In genomic region chr2:210531050-210531449, GRCh38 we compare ENCODE assay signal across 2 cellular contexts.
TF ChIP-seq lines count a peak whose summit lies in the region.

No MANE protein-coding gene starts in this region.

TF ChIP-seq in liver, 16 proteins besides CTCF, POLR2A, EP300 and RAD21:
- TF ChIP-seq HNF4A (conservative IDR thresholded peaks at IDR 0.05) (no peak), EGR1 (IDR thresholded peaks at IDR 0.05; ENCODE audit: low read depth in 2 of 2) (no peak), YY1 (IDR thresholded peaks at IDR 0.05) (peak; percentile 48), RXRA (IDR thresholded peaks at IDR 0.05) (peak in 1 of 2 donors; percentile 44), JUND (IDR thresholded peaks at IDR 0.05) (peak in 1 of 2 donors; percentile 11), FOXA1 (IDR thresholded peaks at IDR 0.05) (no peak)
- TF ChIP-seq, protein P1, sequence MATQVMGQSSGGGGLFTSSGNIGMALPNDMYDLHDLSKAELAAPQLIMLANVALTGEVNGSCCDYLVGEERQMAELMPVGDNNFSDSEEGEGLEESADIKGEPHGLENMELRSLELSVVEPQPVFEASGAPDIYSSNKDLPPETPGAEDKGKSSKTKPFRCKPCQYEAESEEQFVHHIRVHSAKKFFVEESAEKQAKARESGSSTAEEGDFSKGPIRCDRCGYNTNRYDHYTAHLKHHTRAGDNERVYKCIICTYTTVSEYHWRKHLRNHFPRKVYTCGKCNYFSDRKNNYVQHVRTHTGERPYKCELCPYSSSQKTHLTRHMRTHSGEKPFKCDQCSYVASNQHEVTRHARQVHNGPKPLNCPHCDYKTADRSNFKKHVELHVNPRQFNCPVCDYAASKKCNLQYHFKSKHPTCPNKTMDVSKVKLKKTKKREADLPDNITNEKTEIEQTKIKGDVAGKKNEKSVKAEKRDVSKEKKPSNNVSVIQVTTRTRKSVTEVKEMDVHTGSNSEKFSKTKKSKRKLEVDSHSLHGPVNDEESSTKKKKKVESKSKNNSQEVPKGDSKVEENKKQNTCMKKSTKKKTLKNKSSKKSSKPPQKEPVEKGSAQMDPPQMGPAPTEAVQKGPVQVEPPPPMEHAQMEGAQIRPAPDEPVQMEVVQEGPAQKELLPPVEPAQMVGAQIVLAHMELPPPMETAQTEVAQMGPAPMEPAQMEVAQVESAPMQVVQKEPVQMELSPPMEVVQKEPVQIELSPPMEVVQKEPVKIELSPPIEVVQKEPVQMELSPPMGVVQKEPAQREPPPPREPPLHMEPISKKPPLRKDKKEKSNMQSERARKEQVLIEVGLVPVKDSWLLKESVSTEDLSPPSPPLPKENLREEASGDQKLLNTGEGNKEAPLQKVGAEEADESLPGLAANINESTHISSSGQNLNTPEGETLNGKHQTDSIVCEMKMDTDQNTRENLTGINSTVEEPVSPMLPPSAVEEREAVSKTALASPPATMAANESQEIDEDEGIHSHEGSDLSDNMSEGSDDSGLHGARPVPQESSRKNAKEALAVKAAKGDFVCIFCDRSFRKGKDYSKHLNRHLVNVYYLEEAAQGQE (IDR thresholded peaks at IDR 0.05), result no peak

TF ChIP-seq in HepG2, 621 proteins besides CTCF, POLR2A, EP300 and RAD21:
- TF ChIP-seq ZNF414 (CRISPR knock-in tag; IDR thresholded peaks at IDR 0.05) (no peak), SIN3A (IDR thresholded peaks at IDR 0.05; ENCODE audit: borderline replicate concordance, low read depth, low read length) (no peak), TP53 (CRISPR knock-in tag; conservative IDR thresholded peaks at IDR 0.05) (no peak), ZNF724P (CRISPR knock-in tag; IDR thresholded peaks at IDR 0.05; ENCODE audit: borderline replicate concordance) (no peak)
